Comparison of ENCODE assay signal across 1 cellular context in genomic region chr20:31815408-31816188, GRCh38.
TF ChIP-seq lines count a peak whose summit lies in the region.

No MANE protein-coding gene starts in this region.

TF ChIP-seq in GM23338, 12 proteins besides CTCF, POLR2A, EP300 and RAD21 (continued from another document):
- TF ChIP-seq ZNF462 (CRISPR knock-in tag; IDR thresholded peaks at IDR 0.05) (no peak), JUNB (IDR thresholded peaks at IDR 0.05; ENCODE audit: unreplicated experiment) (no peak)
